ENCODE assay signal across 9 cellular contexts in genomic region chr16:3961449-3961849, GRCh38.
A peak's percentile ranks its signal among the peaks of the same experiment; 100 is the strongest.
DNase-seq lines count a peak whose midpoint lies in the region; ATAC-seq and TF ChIP-seq lines count a peak whose summit lies in the region.
"Had no signal": no experiment of that assay in that cellular context is flagged by ENCODE, and none has a peak within 500 bp of the region (broad histone marks: within the 10 kb centered on the region; RNA-seq: fewer than 3 reads in every experiment).

No MANE protein-coding gene starts in this region.

- no peak overlapping the region for H3K4me3 Mint-ChIP-seq in dendritic cell treated with granulocyte-macrophage colony-stimulating factor and Interleukin-4, amounts not matched to agents 40 ng/mL and 50 ng/mL, for 4 days
- H3K4me3 Mint-ChIP-seq in naive thymus-derived CD8-positive, alpha-beta T cell: peak overlapping the region in 5 of 10 donors; percentile 70 to 89 (median 86)

- H3K36me3 Mint-ChIP-seq in dendritic cell treated with granulocyte-macrophage colony-stimulating factor and Interleukin-4, amounts not matched to agents 40 ng/mL and 50 ng/mL, for 4 days (ENCODE audit: low read depth): peaks cover 20% of the 10 kb centered on the region
- peaks cover 0 to 12% (median 0%) of the 10 kb centered on the region in 3 donors for H3K36me3 Mint-ChIP-seq in naive thymus-derived CD8-positive, alpha-beta T cell

- peaks cover 35% of the 10 kb centered on the region for H3K4me1 Mint-ChIP-seq in dendritic cell treated with granulocyte-macrophage colony-stimulating factor and Interleukin-4, amounts not matched to agents 40 ng/mL and 50 ng/mL, for 4 days (ENCODE audit: low read depth)
- peaks cover 9 to 35% (median 26%) of the 10 kb centered on the region in 4 donors for H3K4me1 Mint-ChIP-seq in naive thymus-derived CD8-positive, alpha-beta T cell

- H3K27ac Mint-ChIP-seq in dendritic cell treated with granulocyte-macrophage colony-stimulating factor and Interleukin-4, amounts not matched to agents 40 ng/mL and 50 ng/mL, for 4 days: peak overlapping the region; percentile 69
- peak overlapping the region in 7 of 10 donors; percentile 48 to 90 (median 80) for H3K27ac Mint-ChIP-seq in naive thymus-derived CD8-positive, alpha-beta T cell

- peaks cover 36% of the 10 kb centered on the region for H3K27me3 Mint-ChIP-seq in dendritic cell treated with granulocyte-macrophage colony-stimulating factor and Interleukin-4, amounts not matched to agents 40 ng/mL and 50 ng/mL, for 4 days
- peaks cover 0 to 14% (median 0%) of the 10 kb centered on the region in 5 donors for H3K27me3 Mint-ChIP-seq in naive thymus-derived CD8-positive, alpha-beta T cell

- no peak for TF ChIP-seq CTCF in LNCaP clone FGC (IDR thresholded peaks at IDR 0.05; ENCODE audit: control insufficient read depth, extremely low read depth, insufficient read depth)

- intact Hi-C loops in dendritic cell treated with granulocyte-macrophage colony-stimulating factor and Interleukin-4, amounts not matched to agents 40 ng/mL and 50 ng/mL, for 4 days (cut with micrococcal nuclease): no loop called here

- no peak for ATAC-seq in naive thymus-derived CD8-positive, alpha-beta T cell
- ATAC-seq in SK-N-SH treated with all-trans-retinoic acid at 6 μM for 48 hours (no peak), GM19467 (IDR thresholded peaks at IDR 0.05; ENCODE audit: unreplicated experiment) (no peak), GM21526 (IDR thresholded peaks at IDR 0.05; ENCODE audit: low FRiP score, unreplicated experiment) (no peak)

- no peaks in the 10 kb centered on the region for H3K9me3 Mint-ChIP-seq in dendritic cell treated with granulocyte-macrophage colony-stimulating factor and Interleukin-4, amounts not matched to agents 40 ng/mL and 50 ng/mL, for 4 days
- H3K9me3 Mint-ChIP-seq in naive thymus-derived CD8-positive, alpha-beta T cell: peaks cover 0 to 3% (median 0%) of the 10 kb centered on the region in 9 donors

- DNase-seq in AG20443 (ENCODE audit: low spot score) (peak; percentile 72), LNCaP clone FGC (ENCODE audit: low read depth) (no peak), GDM1 (lab: John Stamatoyannopoulos, UW) (no peak)
- DNase-seq in naive thymus-derived CD8-positive, alpha-beta T cell: no peak
- DNase-seq: SW 1271 had no signal

- H3K4me3 ChIP-seq in LNCaP clone FGC (ENCODE audit: low read depth, low read length): peak overlapping the region; percentile 48; the same call in 1 of the 2 replicates

- POLR2A ChIA-PET in naive thymus-derived CD8-positive, alpha-beta T cell (lab: Charles Lee): interaction anchor here (0.7 kb wide), 1 partner anchor 210 kb away, joined by 3 read pairs; no protein-coding TSS in a partner anchor

TF ChIP-seq in SK-N-SH treated with all-trans-retinoic acid at 6 μM for 48 hours, 23 proteins besides CTCF, POLR2A, EP300 and RAD21:
- no peak for TF ChIP-seq ZFP30 (CRISPR knock-in tag; IDR thresholded peaks at IDR 0.05)
- no peak for TF ChIP-seq ISL1 (CRISPR knock-in tag; IDR thresholded peaks at IDR 0.05)
- TF ChIP-seq PATZ1 (CRISPR knock-in tag; IDR thresholded peaks at IDR 0.05; ENCODE audit: borderline replicate concordance): no peak
- no peak for TF ChIP-seq RARB (CRISPR knock-in tag; IDR thresholded peaks at IDR 0.05)
- TF ChIP-seq ARNTL (CRISPR knock-in tag; IDR thresholded peaks at IDR 0.05; ENCODE audit: borderline replicate concordance, low read depth): no peak
- TF ChIP-seq, protein P1, sequence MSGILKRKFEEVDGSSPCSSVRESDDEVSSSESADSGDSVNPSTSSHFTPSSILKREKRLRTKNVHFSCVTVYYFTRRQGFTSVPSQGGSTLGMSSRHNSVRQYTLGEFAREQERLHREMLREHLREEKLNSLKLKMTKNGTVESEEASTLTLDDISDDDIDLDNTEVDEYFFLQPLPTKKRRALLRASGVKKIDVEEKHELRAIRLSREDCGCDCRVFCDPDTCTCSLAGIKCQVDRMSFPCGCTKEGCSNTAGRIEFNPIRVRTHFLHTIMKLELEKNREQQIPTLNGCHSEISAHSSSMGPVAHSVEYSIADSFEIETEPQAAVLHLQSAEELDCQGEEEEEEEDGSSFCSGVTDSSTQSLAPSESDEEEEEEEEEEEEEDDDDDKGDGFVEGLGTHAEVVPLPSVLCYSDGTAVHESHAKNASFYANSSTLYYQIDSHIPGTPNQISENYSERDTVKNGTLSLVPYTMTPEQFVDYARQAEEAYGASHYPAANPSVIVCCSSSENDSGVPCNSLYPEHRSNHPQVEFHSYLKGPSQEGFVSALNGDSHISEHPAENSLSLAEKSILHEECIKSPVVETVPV (CRISPR knock-in tag; IDR thresholded peaks at IDR 0.05): no peak
- no peak for TF ChIP-seq TCF4 (CRISPR knock-in tag; IDR thresholded peaks at IDR 0.05; ENCODE audit: borderline replicate concordance)
- no peak for TF ChIP-seq POU6F1 (CRISPR knock-in tag; IDR thresholded peaks at IDR 0.05; ENCODE audit: borderline replicate concordance, low read depth)
- TF ChIP-seq CSDC2 (CRISPR knock-in tag; IDR thresholded peaks at IDR 0.05): no peak
- no peak for TF ChIP-seq SNAI2 (CRISPR knock-in tag; IDR thresholded peaks at IDR 0.05)
- TF ChIP-seq GLIS3 (CRISPR knock-in tag; IDR thresholded peaks at IDR 0.05): no peak
- no peak for TF ChIP-seq ZC3H10 (CRISPR knock-in tag; IDR thresholded peaks at IDR 0.05)
- TF ChIP-seq PPARA (CRISPR knock-in tag; IDR thresholded peaks at IDR 0.05; ENCODE audit: borderline replicate concordance): no peak
- no peak for TF ChIP-seq CREB5 (CRISPR knock-in tag; IDR thresholded peaks at IDR 0.05; ENCODE audit: low read depth)
